ENCODE assay signal across 1 cellular context in genomic region chr9:4780651-4781050, GRCh38.
TF ChIP-seq lines count a peak whose summit lies in the region.

No MANE protein-coding gene starts in this region.

TF ChIP-seq in GM23338, 12 proteins besides CTCF, POLR2A, EP300 and RAD21 (continued from another document):
- TF ChIP-seq ZNF462 (CRISPR knock-in tag; IDR thresholded peaks at IDR 0.05), result no peak
- TF ChIP-seq EZH2 (IDR thresholded peaks at IDR 0.05; ENCODE audit: low read depth, unreplicated experiment), result no peak
